ENCODE assay signal across 9 cellular contexts in genomic region chr15:92829875-92830274, GRCh38.
DNase-seq lines count a peak whose midpoint lies in the region; ATAC-seq, FAIRE-seq and TF ChIP-seq lines count a peak whose summit lies in the region.
"Had no signal": no experiment of that assay in that cellular context is flagged by ENCODE, and none has a peak within 500 bp of the region (broad histone marks: within the 10 kb centered on the region; RNA-seq: fewer than 3 reads in every experiment).

No MANE protein-coding gene starts in this region.

- BruUV-seq in A673 (replicated peaks; lab: Mats Ljungman, UMichigan), result no TSS peak

- H3K9me3 Mint-ChIP-seq in naive thymus-derived CD8-positive, alpha-beta T cell, result no peaks in the 10 kb centered on the region

- H3K4me3 ChIP-seq in A673 (ENCODE audit: low read depth, low read length, poor library complexity, severe bottlenecking), result no peak overlapping the region
- H3K4me3 ChIP-seq in DND-41 (ENCODE audit: low read depth in 1 of 2, low read length in 2 of 2), result no peak overlapping the region
- no peak overlapping the region for H3K4me3 ChIP-seq in kidney (ENCODE audit: low read length in 2 of 2)
- H3K4me3 ChIP-seq in small intestine (ENCODE audit: low read depth in 1 of 2, low read length in 2 of 2), result no peak overlapping the region
- H3K4me3 ChIP-seq: spleen had no signal

- no peak overlapping the region for H3K4me2 ChIP-seq in DND-41 (ENCODE audit: insufficient read depth, low read length)

- POLR2A ChIA-PET in A673 (lab: Charles Lee; ENCODE audit: low non-redundant PET), result interaction anchor here (0.9 kb wide), 1 partner anchor 169 kb away, joined by 3 read pairs; no protein-coding TSS in a partner anchor
- POLR2A ChIA-PET in naive thymus-derived CD8-positive, alpha-beta T cell (lab: Charles Lee), result interaction anchor here (0.6 to 7.2 kb wide), 9 partner anchors 8 to 88 kb away, joined by 6 to 352 read pairs (median 79); partner anchors contain the start of gene CHD2

- H3K36me3 ChIP-seq in A673 (ENCODE audit: insufficient read depth, low read length, poor library complexity, severe bottlenecking) (no peaks in the 10 kb centered on the region), DND-41 (ENCODE audit: insufficient read depth, low read length) (no peaks in the 10 kb centered on the region), kidney (ENCODE audit: control insufficient read depth in 1 of 2, insufficient read depth in 2 of 2, low read length in 2 of 2) (no peaks in the 10 kb centered on the region), small intestine (ENCODE audit: control insufficient read depth in 2 of 2, insufficient read depth in 2 of 2, low read length in 2 of 2) (no peaks in the 10 kb centered on the region)
- H3K36me3 ChIP-seq: spleen had no signal

- no peaks in the 10 kb centered on the region for H3K27me3 Mint-ChIP-seq in naive thymus-derived CD8-positive, alpha-beta T cell

- intact Hi-C loops in A673 (cut with micrococcal nuclease; ENCODE audit: unreplicated experiment) (no loop called here), kidney (cut with DNase I) (no loop called here)

- ATAC-seq in DND-41 (ENCODE audit: insufficient read depth, low read depth) (no peak), HG02981 (IDR thresholded peaks at IDR 0.05; ENCODE audit: unreplicated experiment) (no peak)
- ATAC-seq in naive thymus-derived CD8-positive, alpha-beta T cell, result no peak

- H3K27ac Mint-ChIP-seq in naive thymus-derived CD8-positive, alpha-beta T cell, result peak overlapping the region in 8 of 10 donors; percentile 31 to 97 (median 96)

- no peaks in the 10 kb centered on the region for H4K20me1 ChIP-seq in DND-41 (ENCODE audit: insufficient read depth, low read length)

- TF ChIP-seq CTCF in A673 (conservative IDR thresholded peaks at IDR 0.05; ENCODE audit: low read depth, low read length), result no peak
- no peak for TF ChIP-seq CTCF in DND-41 (IDR thresholded peaks at IDR 0.05; ENCODE audit: borderline replicate concordance, extremely low read depth, low read length, poor library complexity, severe bottlenecking)
- TF ChIP-seq CTCF in kidney (IDR thresholded peaks at IDR 0.05; ENCODE audit: borderline replicate concordance, extremely low read depth, insufficient read depth), result no peak

- H3K4me3 Mint-ChIP-seq in naive thymus-derived CD8-positive, alpha-beta T cell, result peak overlapping the region in 1 of 10 donors; percentile 12

- no peaks in the 10 kb centered on the region for H3K36me3 Mint-ChIP-seq in naive thymus-derived CD8-positive, alpha-beta T cell

- H3K27ac ChIP-seq in A673 (ENCODE audit: low read depth, low read length, poor library complexity, severe bottlenecking) (peak overlapping the region; percentile 97), DND-41 (ENCODE audit: low read length) (peak overlapping the region; percentile 35; the same call in 1 of the 2 replicates), angular gyrus (ENCODE audit: low read depth, low read length) (peak overlapping the region; percentile 98), kidney (ENCODE audit: low read depth in 2 of 2, low read length in 2 of 2) (peak overlapping the region in 1 of 2 donors; percentile 14), small intestine (ENCODE audit: low read depth in 1 of 2, low read length in 1 of 2) (no peak overlapping the region)

- no peak for FAIRE-seq in kidney (lab: Jason Lieb, UNC)
- no peak for FAIRE-seq in small intestine (lab: Jason Lieb, UNC)

- DNase-seq in A673 (ENCODE audit: low spot score) (no peak), DND-41 (no peak), kidney (no peak), small intestine (no peak), mucosa of gallbladder (ENCODE audit: low spot score) (no peak)
- DNase-seq in naive thymus-derived CD8-positive, alpha-beta T cell, result no peak
- DNase-seq: spleen had no signal

- H3K27me3 ChIP-seq in A673 (replicated peaks; ENCODE audit: insufficient read depth, low read depth, low read length, poor library complexity), result no peaks in the 10 kb centered on the region
- H3K27me3 ChIP-seq in DND-41 (ENCODE audit: insufficient read depth, low read length, poor library complexity), result no peaks in the 10 kb centered on the region
- no peaks in the 10 kb centered on the region for H3K27me3 ChIP-seq in small intestine (ENCODE audit: control insufficient read depth in 2 of 2, insufficient read depth in 2 of 2, low read length in 2 of 2)
- H3K27me3 ChIP-seq: spleen had no signal

- H3K4me1 ChIP-seq in A673 (ENCODE audit: insufficient read depth, low read length, poor library complexity, severe bottlenecking), result peaks cover 40% of the 10 kb centered on the region
- H3K4me1 ChIP-seq in DND-41 (ENCODE audit: insufficient read depth, low read length), result peaks cover 35% of the 10 kb centered on the region
- peaks cover 18 to 24% of the 10 kb centered on the region in 2 donors for H3K4me1 ChIP-seq in kidney (ENCODE audit: control insufficient read depth in 1 of 2, insufficient read depth in 1 of 2, low read depth in 1 of 2, low read length in 2 of 2)
- H3K4me1 ChIP-seq in small intestine (ENCODE audit: control insufficient read depth in 2 of 2, insufficient read depth in 1 of 2, low read depth in 1 of 2, low read length in 1 of 2), result peaks cover 3 to 11% of the 10 kb centered on the region in 2 donors

- CTCF ChIA-PET in A673 (lab: Charles Lee), result no interaction called here

- peaks cover 5% of the 10 kb centered on the region for H3K79me2 ChIP-seq in DND-41 (ENCODE audit: insufficient read depth, low read length)

- H2AFZ ChIP-seq in DND-41 (ENCODE audit: low read depth, low read length), result 0 out of 2 replicates have a peak overlapping the region, but pooled peaks have one; percentile 13

- WGBS in small intestine, 3 donors, result 97 to 99% (median 97%) methylated on average over 3 of the region's 3 CpGs

- H3K9ac ChIP-seq in DND-41 (ENCODE audit: low read depth, low read length) (no peak overlapping the region), kidney (ENCODE audit: low read length in 2 of 2) (no peak overlapping the region)

- H3K9me3 ChIP-seq in A673 (ENCODE audit: low read depth, low read length, poor library complexity, severe bottlenecking), result no peaks in the 10 kb centered on the region
- H3K9me3 ChIP-seq in DND-41 (ENCODE audit: insufficient read depth, low read length, severe bottlenecking), result no peaks in the 10 kb centered on the region
- no peaks in the 10 kb centered on the region for H3K9me3 ChIP-seq in kidney (ENCODE audit: control insufficient read depth in 1 of 2, low read length in 2 of 2)
- H3K9me3 ChIP-seq in small intestine (ENCODE audit: control insufficient read depth, low read depth), result no peaks in the 10 kb centered on the region
- H3K9me3 ChIP-seq: spleen had no signal

- peaks cover 18 to 65% (median 45%) of the 10 kb centered on the region in 4 donors for H3K4me1 Mint-ChIP-seq in naive thymus-derived CD8-positive, alpha-beta T cell

Comparison
In these comparisons a context has a peak if more than half of its experiments do, and no peak if none do; other contexts are left out.
1. H3K27ac ChIP-seq: peak in A673 (single experiment), DND-41 (single experiment) and angular gyrus (single experiment); none in small intestine (0 of 2).